In genomic region chr3:197654082-197654996, GRCh38 we compare ENCODE assay signal across 8 cellular contexts.
DNase-seq lines count a peak whose midpoint lies in the region; ATAC-seq and TF ChIP-seq lines count a peak whose summit lies in the region.
"Not testable (repeated sequence)": the region's sequence is repeated elsewhere in the genome, so short reads cannot be mapped to it uniquely, and the experiment has no call there.

No MANE protein-coding gene starts in this region.

- ATAC-seq in GM18508 (IDR thresholded peaks at IDR 0.05; ENCODE audit: insufficient read depth, unreplicated experiment) (peak; percentile 47), HG03432 (IDR thresholded peaks at IDR 0.05; ENCODE audit: unreplicated experiment) (peak; percentile 93)
- ATAC-seq in activated naive CD8-positive, alpha-beta T cell treated with anti-CD3 and anti-CD28 coated beads, Interleukin-2, amount 10 ng/mL, durations not matched to agents 7 days and 5 days (ENCODE audit: low read depth), result peak; percentile 95
- ATAC-seq in stimulated activated naive CD8-positive, alpha-beta T cell treated with anti-CD3 and anti-CD28 coated beads, Interleukin-15, amount 100 ng/mL, for 72 hours, result peak; percentile 91

- H3K9me2 ChIP-seq in GM23248 (ENCODE audit: insufficient read depth), result not testable (repeated sequence)

- not testable (repeated sequence) for H3K9me3 ChIP-seq in GM23248 (ENCODE audit: low read depth); left ventricle myocardium inferior (replicated peaks); ovary

- POLR2A ChIA-PET in activated naive CD8-positive, alpha-beta T cell treated with anti-CD3 and anti-CD28 coated beads, Interleukin-2, amount 10 ng/mL, durations not matched to agents 7 days and 5 days (lab: Charles Lee), result not testable (repeated sequence)

- intact Hi-C loops in left ventricle myocardium inferior (cut with micrococcal nuclease); ovary (cut with DNase I): not testable (repeated sequence)

- not testable (repeated sequence) for H2AFZ ChIP-seq in GM23248

- peak overlapping the region; percentile 76 for H3K4me3 Mint-ChIP-seq in activated naive CD8-positive, alpha-beta T cell treated with anti-CD3 and anti-CD28 coated beads, Interleukin-2, amount 10 ng/mL, durations not matched to agents 7 days and 5 days
- H3K4me3 Mint-ChIP-seq in stimulated activated naive CD8-positive, alpha-beta T cell treated with anti-CD3 and anti-CD28 coated beads, Interleukin-15, amount 100 ng/mL, for 72 hours, result peak overlapping the region; percentile 73 to 85

- H3K36me3 ChIP-seq in GM23248 (ENCODE audit: low read depth); left ventricle myocardium inferior; ovary: not testable (repeated sequence)

- peak overlapping the region; percentile 47; the same call in 1 of the 2 replicates for H3K4me3 ChIP-seq in GM23248
- H3K4me3 ChIP-seq in left ventricle myocardium inferior, result peak overlapping the region; percentile 62
- H3K4me3 ChIP-seq in ovary, result peak overlapping the region; percentile 28

- H3K27me3 Mint-ChIP-seq in activated naive CD8-positive, alpha-beta T cell treated with anti-CD3 and anti-CD28 coated beads, Interleukin-2, amount 10 ng/mL, durations not matched to agents 7 days and 5 days; stimulated activated naive CD8-positive, alpha-beta T cell treated with anti-CD3 and anti-CD28 coated beads, Interleukin-15, amount 100 ng/mL, for 72 hours: not testable (repeated sequence)

- H4K20me1 ChIP-seq in GM23248 (ENCODE audit: insufficient read depth), result not testable (repeated sequence)

- H3K9me3 Mint-ChIP-seq in activated naive CD8-positive, alpha-beta T cell treated with anti-CD3 and anti-CD28 coated beads, Interleukin-2, amount 10 ng/mL, durations not matched to agents 7 days and 5 days; stimulated activated naive CD8-positive, alpha-beta T cell treated with anti-CD3 and anti-CD28 coated beads, Interleukin-15, amount 100 ng/mL, for 72 hours: not testable (repeated sequence)

- H3K27ac Mint-ChIP-seq in activated naive CD8-positive, alpha-beta T cell treated with anti-CD3 and anti-CD28 coated beads, Interleukin-2, amount 10 ng/mL, durations not matched to agents 7 days and 5 days, result peak overlapping the region; percentile 74
- H3K27ac Mint-ChIP-seq in stimulated activated naive CD8-positive, alpha-beta T cell treated with anti-CD3 and anti-CD28 coated beads, Interleukin-15, amount 100 ng/mL, for 72 hours, result peak overlapping the region; percentile 65 to 97

- not testable (repeated sequence) for TF ChIP-seq CTCF in left ventricle myocardium inferior (IDR thresholded peaks at IDR 0.05; ENCODE audit: borderline replicate concordance); ovary (IDR thresholded peaks at IDR 0.05)

- H3K36me3 Mint-ChIP-seq in activated naive CD8-positive, alpha-beta T cell treated with anti-CD3 and anti-CD28 coated beads, Interleukin-2, amount 10 ng/mL, durations not matched to agents 7 days and 5 days, result not testable (repeated sequence)

- in situ Hi-C loops in GM23248 (cut with MboI), result not testable (repeated sequence)

- TF ChIP-seq EP300 in ovary (IDR thresholded peaks at IDR 0.05), result not testable (repeated sequence)

- WGBS in GM23248 (ENCODE audit: low coverage in 1 of 2, low lambda C conversion rate in 2 of 2, missing lambda C conversion rate in 2 of 2), 2 experiments, result 8 to 11% methylated on average over 13 to 18 of the region's 101 CpGs
- WGBS in ovary, 3 donors, result 7% methylated on average over 19 of the region's 101 CpGs; no CpG with 5 or more reads in 2 of the 3 donors

- H3K4me1 Mint-ChIP-seq in activated naive CD8-positive, alpha-beta T cell treated with anti-CD3 and anti-CD28 coated beads, Interleukin-2, amount 10 ng/mL, durations not matched to agents 7 days and 5 days, result peaks cover 13% of the 10 kb centered on the region
- peaks cover 42% of the 10 kb centered on the region for H3K4me1 Mint-ChIP-seq in stimulated activated naive CD8-positive, alpha-beta T cell treated with anti-CD3 and anti-CD28 coated beads, Interleukin-15, amount 100 ng/mL, for 72 hours

- not testable (repeated sequence) for H3K27me3 ChIP-seq in GM23248 (replicated peaks; ENCODE audit: insufficient read depth); left ventricle myocardium inferior (ENCODE audit: low read depth); ovary

- H3K27ac ChIP-seq in GM23248, result not testable (repeated sequence)
- H3K27ac ChIP-seq in left ventricle myocardium inferior (replicated peaks), result peak overlapping the region; percentile 73
- H3K27ac ChIP-seq in ovary, result peak overlapping the region in 1 of 2 donors; percentile 71

- not testable (repeated sequence) for H3K9ac ChIP-seq in GM23248

- H3K4me1 ChIP-seq in GM23248 (ENCODE audit: insufficient read depth); left ventricle myocardium inferior; ovary (ENCODE audit: insufficient read depth): not testable (repeated sequence)

- not testable (repeated sequence) for DNase-seq in GM23248
- DNase-seq in T-helper 9 cell, result peak; percentile 11
- DNase-seq in activated naive CD8-positive, alpha-beta T cell treated with anti-CD3 and anti-CD28 coated beads, Interleukin-2, amount 10 ng/mL, durations not matched to agents 7 days and 5 days, result peak; percentile 73
- DNase-seq in left ventricle myocardium inferior, result peak; percentile 26
- DNase-seq in ovary, result peak in 4 of 5 donors; percentile 25 to 65 (median 56)
- DNase-seq in stimulated activated naive CD8-positive, alpha-beta T cell treated with anti-CD3 and anti-CD28 coated beads, Interleukin-15, amount 100 ng/mL, for 72 hours, result peak; percentile 56 to 70

- peak overlapping the region; percentile 35 for H3K4me2 ChIP-seq in GM23248 (ENCODE audit: unreplicated experiment)

- TF ChIP-seq POLR2A in ovary (IDR thresholded peaks at IDR 0.05), result not testable (repeated sequence)

- not testable (repeated sequence) for H3F3A ChIP-seq in GM23248 (ENCODE audit: insufficient read depth)

- H3K79me2 ChIP-seq in GM23248 (ENCODE audit: insufficient read depth), result not testable (repeated sequence)
